Comparison of ENCODE assay signal across 17 cellular contexts in the genomic region with DNA sequence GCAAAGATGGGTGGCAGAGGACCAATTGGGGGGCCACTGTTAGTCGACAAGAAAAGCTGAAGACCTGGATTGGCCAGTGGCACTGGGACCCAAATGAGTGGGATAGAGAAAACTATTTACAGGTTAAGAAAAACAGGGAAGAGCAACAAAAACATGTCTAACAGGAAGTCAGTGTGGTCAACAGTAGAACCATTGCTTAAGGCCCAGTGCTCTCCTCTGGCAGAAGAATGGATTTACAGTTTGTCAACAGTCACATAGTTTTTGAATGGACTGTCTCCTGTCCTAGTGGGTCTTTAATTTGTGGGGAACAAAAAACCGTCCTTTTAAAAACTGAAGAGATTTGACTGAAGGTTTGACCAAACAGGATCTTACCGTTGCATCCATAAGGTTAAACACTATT. TPM values are rescaled to one million over a fixed set of nuclear protein-coding genes. Genes with fewer than 3 reads are reported as not detected.
DNase-seq lines count a peak whose midpoint lies in the region; ATAC-seq and TF ChIP-seq lines count a peak whose summit lies in the region.
"Had no signal": no experiment of that assay in that cellular context is flagged by ENCODE, and none has a peak within 500 bp of the region (broad histone marks: within the 10 kb centered on the region; RNA-seq: fewer than 3 reads in every experiment).

No MANE protein-coding gene starts in this region.

- H3K9ac ChIP-seq in smooth muscle cell (ENCODE audit: low read depth) = no peak overlapping the region

- H3K79me2 ChIP-seq in smooth muscle cell (ENCODE audit: low read depth) = peaks cover 6% of the 10 kb centered on the region

- ATAC-seq in sciatic nerve = no peak
- ATAC-seq: left lobe of liver; stimulated activated naive CD8-positive, alpha-beta T cell treated with anti-CD3 and anti-CD28 coated beads, Interleukin-15, amount 100 ng/mL, for 72 hours had no signal

- intact Hi-C loops in CD14-positive monocyte (cut with micrococcal nuclease) (no loop called here), sciatic nerve (cut with DNase I) (no loop called here)

- H3K27me3 ChIP-seq in smooth muscle cell (ENCODE audit: low read depth) = no peaks in the 10 kb centered on the region

- H3K36me3 Mint-ChIP-seq in CD14-positive monocyte (peaks cover 0 to 3% of the 10 kb centered on the region in 2 donors), type B pancreatic cell (peaks cover 5% of the 10 kb centered on the region)

- peaks cover 8% of the 10 kb centered on the region for H3F3A ChIP-seq in smooth muscle cell (ENCODE audit: low read depth)

- no peak overlapping the region for H3K4me3 ChIP-seq in smooth muscle cell

- H3K27ac ChIP-seq in smooth muscle cell (ENCODE audit: low read depth) = peak overlapping the region; percentile 75

- H3K4me3 Mint-ChIP-seq in CD14-positive monocyte = no peak overlapping the region
- no peak overlapping the region for H3K4me3 Mint-ChIP-seq in type B pancreatic cell
- H3K4me3 Mint-ChIP-seq: activated CD4-positive, alpha-beta T cell treated with anti-CD3 and anti-CD28 coated beads, Interleukin-2, amount 10 ng/mL, durations not matched to agents 7 days and 5 days; stimulated activated naive CD8-positive, alpha-beta T cell treated with anti-CD3 and anti-CD28 coated beads, Interleukin-15, amount 100 ng/mL, for 72 hours had no signal

- H3K4me1 Mint-ChIP-seq in CD14-positive monocyte (peaks cover 17% of the 10 kb centered on the region), type B pancreatic cell (ENCODE audit: unreplicated experiment) (no peaks in the 10 kb centered on the region)
- H3K4me1 Mint-ChIP-seq: stimulated activated naive CD8-positive, alpha-beta T cell treated with anti-CD3 and anti-CD28 coated beads, Interleukin-15, amount 100 ng/mL, for 72 hours had no signal

- no peaks in the 10 kb centered on the region for H3K36me3 ChIP-seq in smooth muscle cell (ENCODE audit: low read depth)

- DNase-seq in CD14-positive monocyte (ENCODE audit: low spot score) = no peak
- peak; percentile 46 for DNase-seq in NOMO-1 treated with DMSO at 0.1 percent for 48 hours (lab: John Stamatoyannopoulos, UW; ENCODE audit: unreplicated experiment)
- DNase-seq in foreskin melanocyte = peak; percentile 38
- no peak for DNase-seq in smooth muscle cell (lab: John Stamatoyannopoulos, UW; ENCODE audit: unreplicated experiment)
- no peak for DNase-seq in sciatic nerve (ENCODE audit: low spot score)
- DNase-seq in type B pancreatic cell (ENCODE audit: extremely low spot score, unreplicated experiment) = no peak
- DNase-seq in NCI-H748 treated with DMSO at 0.1 percent for 48 hours (lab: John Stamatoyannopoulos, UW) = no peak
- DNase-seq in AG20443 (ENCODE audit: low spot score) = no peak
- DNase-seq: activated CD4-positive, alpha-beta T cell treated with anti-CD3 and anti-CD28 coated beads, Interleukin-2, amount 10 ng/mL, durations not matched to agents 7 days and 5 days; activated naive CD4-positive, alpha-beta T cell treated with anti-CD3 and anti-CD28 coated beads, Interleukin-2, amount 50 U/mL, for 16 hours; activated T-cell treated with anti-CD3 and anti-CD28 coated beads for 4 hours; H7; NCI-H2081; NCI-H510A treated with DMSO at 0.1 percent for 48 hours; OCI-M1; stimulated activated naive CD8-positive, alpha-beta T cell treated with anti-CD3 and anti-CD28 coated beads, Interleukin-15, amount 100 ng/mL, for 72 hours had no signal

- H3K27me3 Mint-ChIP-seq in CD14-positive monocyte (ENCODE audit: low read depth in 3 of 3) (no peaks in the 10 kb centered on the region), type B pancreatic cell (no peaks in the 10 kb centered on the region)
- H3K27me3 Mint-ChIP-seq: activated CD4-positive, alpha-beta T cell treated with anti-CD3 and anti-CD28 coated beads, Interleukin-2, amount 10 ng/mL, durations not matched to agents 7 days and 5 days; stimulated activated naive CD8-positive, alpha-beta T cell treated with anti-CD3 and anti-CD28 coated beads, Interleukin-15, amount 100 ng/mL, for 72 hours had no signal

- no peak overlapping the region for H2AFZ ChIP-seq in smooth muscle cell (ENCODE audit: low read depth)

- no peak overlapping the region for H3K4me2 ChIP-seq in smooth muscle cell

- H3K4me1 ChIP-seq in smooth muscle cell (ENCODE audit: low read depth) = peaks cover 11% of the 10 kb centered on the region

- no peaks in the 10 kb centered on the region for H3K9me3 ChIP-seq in smooth muscle cell (replicated peaks; ENCODE audit: low read depth)

- TF ChIP-seq CTCF in CD14-positive monocyte (IDR thresholded peaks at IDR 0.05) = no peak
- no peak for TF ChIP-seq CTCF in smooth muscle cell (IDR thresholded peaks at IDR 0.05; ENCODE audit: borderline replicate concordance, insufficient read depth, poor library complexity, severe bottlenecking)
- TF ChIP-seq CTCF in type B pancreatic cell (conservative IDR thresholded peaks at IDR 0.05) = no peak

- 77% methylated on average over 3 of the region's 3 CpGs for WGBS in smooth muscle cell (ENCODE audit: low lambda C conversion rate)

- H3K9me3 Mint-ChIP-seq in CD14-positive monocyte = no peaks in the 10 kb centered on the region
- no peaks in the 10 kb centered on the region for H3K9me3 Mint-ChIP-seq in type B pancreatic cell
- H3K9me3 Mint-ChIP-seq: activated CD4-positive, alpha-beta T cell treated with anti-CD3 and anti-CD28 coated beads, Interleukin-2, amount 10 ng/mL, durations not matched to agents 7 days and 5 days; stimulated activated naive CD8-positive, alpha-beta T cell treated with anti-CD3 and anti-CD28 coated beads, Interleukin-15, amount 100 ng/mL, for 72 hours had no signal

- H3K27ac Mint-ChIP-seq in CD14-positive monocyte (peak overlapping the region in 6 of 7 donors; percentile 89 to 97 (median 91)), type B pancreatic cell (no peak overlapping the region)
- H3K27ac Mint-ChIP-seq: activated CD4-positive, alpha-beta T cell treated with anti-CD3 and anti-CD28 coated beads, Interleukin-2, amount 10 ng/mL, durations not matched to agents 7 days and 5 days; stimulated activated naive CD8-positive, alpha-beta T cell treated with anti-CD3 and anti-CD28 coated beads, Interleukin-15, amount 100 ng/mL, for 72 hours had no signal

- H4K20me1 ChIP-seq in smooth muscle cell (ENCODE audit: low read depth) = peaks cover under 1% of the 10 kb centered on the region

RNA-seq across cellular contexts. Expression of gene WTAP, which starts 12.1 kb away (rescaled TPM):
- polyA plus RNA-seq in CD14-positive monocyte = 10 to 100 TPM; 94.7 to 95.9 TPM
- 90.2 and 94.1 TPM in 2 replicates for total RNA-seq in smooth muscle cell
- polyA plus RNA-seq in smooth muscle cell = 39.4 and 56.8 TPM in 2 replicates
- 88.0 TPM for total RNA-seq in sciatic nerve
- total RNA-seq in type B pancreatic cell (ENCODE audit: low replicate concordance) = 96.9 and 108 TPM in 2 replicates

RNA-seq across cellular contexts. Expression of gene SOD2, which starts 22.1 kb away (rescaled TPM):
- 100 to 1,000 TPM; 447 to 569 TPM for polyA plus RNA-seq in CD14-positive monocyte
- 68.4 and 69.4 TPM in 2 replicates for total RNA-seq in smooth muscle cell
- polyA plus RNA-seq in smooth muscle cell = 53.2 and 72.0 TPM in 2 replicates
- 370 TPM for total RNA-seq in sciatic nerve
- 78.1 and 100 TPM in 2 replicates for total RNA-seq in type B pancreatic cell (ENCODE audit: low replicate concordance)

RNA-seq across cellular contexts. Expression of gene ACAT2, which starts 46.7 kb away (rescaled TPM):
- polyA plus RNA-seq in CD14-positive monocyte (10 to 100 TPM; 19.5 to 24.4 TPM), smooth muscle cell (51.0 and 82.5 TPM in 2 replicates)
- total RNA-seq in smooth muscle cell (21.5 and 25.3 TPM in 2 replicates), sciatic nerve (55.3 TPM), type B pancreatic cell (ENCODE audit: low replicate concordance) (38.4 and 67.4 TPM in 2 replicates)

Comparison
In these comparisons a context has a peak if more than half of its experiments do, and no peak if none do; other contexts are left out.
1. DNase-seq: peak in NOMO-1 treated with DMSO at 0.1 percent for 48 hours (single experiment) and foreskin melanocyte (single experiment); none in CD14-positive monocyte (single experiment), smooth muscle cell (single experiment), sciatic nerve (single experiment), type B pancreatic cell (single experiment), NCI-H748 treated with DMSO at 0.1 percent for 48 hours (single experiment) and AG20443 (single experiment).